Comparison of ENCODE assay signal across 8 cellular contexts in genomic region chr7:91941450-91941849, GRCh38. TPM values are rescaled to one million over a fixed set of nuclear protein-coding genes. Genes with fewer than 3 reads are reported as not detected.
DNase-seq lines count a peak whose midpoint lies in the region; ATAC-seq and TF ChIP-seq lines count a peak whose summit lies in the region.

No MANE protein-coding gene starts in this region.

- CTCF ChIA-PET in A673 (lab: Charles Lee), result no interaction called here

- H3K27ac Mint-ChIP-seq in activated naive CD4-positive, alpha-beta T cell treated with anti-CD3 and anti-CD28 coated beads, Interleukin-2, amount 50 U/mL, for 24 hours, result peak overlapping the region; percentile 83

- H3K36me3 Mint-ChIP-seq in activated naive CD4-positive, alpha-beta T cell treated with anti-CD3 and anti-CD28 coated beads, Interleukin-2, amount 50 U/mL, for 24 hours, result peaks cover 2% of the 10 kb centered on the region

- DNase-seq in A673 (ENCODE audit: low spot score), result peak; percentile 73
- peak; percentile 24 for DNase-seq in HT1080 (ENCODE audit: low read depth)
- DNase-seq in RPMI8226, result peak; percentile 85
- DNase-seq in head of caudate nucleus, result peak; percentile 21 to 76 (median 48)
- peak in 2 of 5 donors; percentile 15 to 22 for DNase-seq in ovary
- no peak for DNase-seq in NCI-H1930 (lab: John Stamatoyannopoulos, UW)

- BruUV-seq in A673 (replicated peaks; lab: Mats Ljungman, UMichigan), result no TSS peak

- no peak for TF ChIP-seq POLR2A in ovary (IDR thresholded peaks at IDR 0.05)

- H3K27ac ChIP-seq in A673 (ENCODE audit: low read depth, low read length, poor library complexity, severe bottlenecking) (peak overlapping the region; percentile 92), ovary (peak overlapping the region; percentile 95 to 98)

- no peak for TF ChIP-seq EP300 in ovary (IDR thresholded peaks at IDR 0.05)

- H3K4me1 ChIP-seq in A673 (ENCODE audit: insufficient read depth, low read length, poor library complexity, severe bottlenecking), result peaks cover 16% of the 10 kb centered on the region
- peaks cover 13% of the 10 kb centered on the region for H3K4me1 ChIP-seq in ovary (ENCODE audit: insufficient read depth)

- no peaks in the 10 kb centered on the region for H3K9me3 Mint-ChIP-seq in activated naive CD4-positive, alpha-beta T cell treated with anti-CD3 and anti-CD28 coated beads, Interleukin-2, amount 50 U/mL, for 24 hours

- peaks cover 50% of the 10 kb centered on the region for H3K4me1 Mint-ChIP-seq in activated naive CD4-positive, alpha-beta T cell treated with anti-CD3 and anti-CD28 coated beads, Interleukin-2, amount 50 U/mL, for 24 hours

- POLR2A ChIA-PET in A673 (lab: Charles Lee; ENCODE audit: low non-redundant PET), result interaction anchor here (0.6 kb wide), 1 partner anchor 8 kb away, joined by 3 read pairs; no protein-coding TSS in a partner anchor

- H3K36me3 ChIP-seq in A673 (ENCODE audit: insufficient read depth, low read length, poor library complexity, severe bottlenecking), result no peaks in the 10 kb centered on the region
- no peaks in the 10 kb centered on the region for H3K36me3 ChIP-seq in ovary

- ATAC-seq in GM18511 (IDR thresholded peaks at IDR 0.05; ENCODE audit: unreplicated experiment), result peak; percentile 26

- H3K4me3 Mint-ChIP-seq in activated naive CD4-positive, alpha-beta T cell treated with anti-CD3 and anti-CD28 coated beads, Interleukin-2, amount 50 U/mL, for 24 hours, result peak overlapping the region; percentile 88

- H3K4me3 ChIP-seq in A673 (ENCODE audit: low read depth, low read length, poor library complexity, severe bottlenecking) (peak overlapping the region; percentile 82), ovary (peak overlapping the region; percentile 75)

- 1% methylated on average over 7 of the region's 7 CpGs for WGBS in ovary, 3 donors

- no peaks in the 10 kb centered on the region for H3K9me3 ChIP-seq in A673 (ENCODE audit: low read depth, low read length, poor library complexity, severe bottlenecking)
- no peaks in the 10 kb centered on the region for H3K9me3 ChIP-seq in ovary

- H3K27me3 ChIP-seq in A673 (replicated peaks; ENCODE audit: insufficient read depth, low read depth, low read length, poor library complexity) (no peaks in the 10 kb centered on the region), ovary (no peaks in the 10 kb centered on the region)

- intact Hi-C loops in A673 (cut with micrococcal nuclease; ENCODE audit: unreplicated experiment) (no loop called here), head of caudate nucleus (cut with DNase I) (no loop called here), ovary (cut with DNase I) (no loop called here)

- TF ChIP-seq CTCF in A673 (conservative IDR thresholded peaks at IDR 0.05; ENCODE audit: low read depth, low read length) (no peak), ovary (IDR thresholded peaks at IDR 0.05) (no peak)

- no peaks in the 10 kb centered on the region for H3K27me3 Mint-ChIP-seq in activated naive CD4-positive, alpha-beta T cell treated with anti-CD3 and anti-CD28 coated beads, Interleukin-2, amount 50 U/mL, for 24 hours

RNA-seq across cellular contexts. Expression of gene AKAP9, which starts 0.8 kb away (rescaled TPM):
- 62.1 and 62.6 TPM in 2 replicates for total RNA-seq in A673 (2021)
- total RNA-seq in HT1080 (2014; rRNA removed; shearing (Covaris generic)), result 13.1 and 14.8 TPM in 2 replicates
- 4.4 and 6.6 TPM in 2 replicates for polyA plus RNA-seq in HT1080 (2015; cell fraction: cytosol; rRNA removed)
- 54.3 and 55.6 TPM in 2 replicates for polyA plus RNA-seq in HT1080 (2015; cell fraction: nucleus; rRNA removed)
- total RNA-seq in ovary, result 10 to 100 TPM; 46.3 to 92.8 (median 60.9) TPM
- polyA plus RNA-seq in ovary, result 10 to 100 TPM; 22.1 to 31.4 TPM

Comparison
In these comparisons a context has a peak if more than half of its experiments do, and no peak if none do; other contexts are left out.
1. DNase-seq: peak in A673 (single experiment), HT1080 (single experiment), RPMI8226 (single experiment) and head of caudate nucleus (42 of 42); none in NCI-H1930 (0 of 2).